ENCODE assay signal across 21 cellular contexts in genomic region chr2:207110730-207111129, GRCh38.
"Had no signal": no experiment of that assay in that cellular context is flagged by ENCODE, and none has a peak within 500 bp of the region (broad histone marks: within the 10 kb centered on the region; RNA-seq: fewer than 3 reads in every experiment).

No MANE protein-coding gene starts in this region.

- H3K27me3 Mint-ChIP-seq: activated CD4-positive, alpha-beta memory T cell treated with anti-CD3 and anti-CD28 coated beads, Interleukin-2, amount 10 ng/mL, durations not matched to agents 7 days and 5 days; activated CD8-positive, alpha-beta memory T cell treated with anti-CD3 and anti-CD28 coated beads, Interleukin-2, amount 10 ng/mL, durations not matched to agents 7 days and 5 days; activated naive CD8-positive, alpha-beta T cell treated with anti-CD3 and anti-CD28 coated beads for 36 hours; progenitor cell of endocrine pancreas had no signal

- H3K4me3 Mint-ChIP-seq: activated CD4-positive, alpha-beta memory T cell treated with anti-CD3 and anti-CD28 coated beads, Interleukin-2, amount 10 ng/mL, durations not matched to agents 7 days and 5 days; activated CD8-positive, alpha-beta memory T cell treated with anti-CD3 and anti-CD28 coated beads, Interleukin-2, amount 10 ng/mL, durations not matched to agents 7 days and 5 days; activated naive CD8-positive, alpha-beta T cell treated with anti-CD3 and anti-CD28 coated beads for 36 hours had no signal

- H3K27me3 ChIP-seq: body of pancreas, gastrocnemius medialis, heart right ventricle, transverse colon had no signal

- H3K9me3 Mint-ChIP-seq: activated CD4-positive, alpha-beta memory T cell treated with anti-CD3 and anti-CD28 coated beads, Interleukin-2, amount 10 ng/mL, durations not matched to agents 7 days and 5 days; activated naive CD8-positive, alpha-beta T cell treated with anti-CD3 and anti-CD28 coated beads for 36 hours; neural crest cell had no signal

- H3K4me1 Mint-ChIP-seq: activated CD8-positive, alpha-beta memory T cell treated with anti-CD3 and anti-CD28 coated beads, Interleukin-2, amount 10 ng/mL, durations not matched to agents 7 days and 5 days had no signal

- DNase-seq: activated CD4-positive, alpha-beta memory T cell treated with anti-CD3 and anti-CD28 coated beads, Interleukin-2, amount 10 ng/mL, durations not matched to agents 7 days and 5 days; activated CD4-positive, alpha-beta T cell treated with anti-CD3 and anti-CD28 coated beads for 48 hours; activated CD4-positive, CD25-positive, alpha-beta regulatory T cell; activated CD8-positive, alpha-beta memory T cell treated with anti-CD3 and anti-CD28 coated beads, Interleukin-2, amount 10 ng/mL, durations not matched to agents 7 days and 5 days; activated naive CD8-positive, alpha-beta T cell treated with anti-CD3 and anti-CD28 coated beads for 36 hours; amygdala; body of pancreas; central memory CD4-positive, alpha-beta T cell; gastrocnemius medialis; heart right ventricle; mammary epithelial cell; midbrain; stimulated activated CD4-positive, alpha-beta T cell treated with anti-CD3 and anti-CD28 coated beads, Interleukin-12 subunit alpha, Interleukin-12 subunit beta, amount 100 ng/mL, for 4 hours; stimulated activated CD4-positive, alpha-beta T cell treated with anti-CD3 and anti-CD28 coated beads, Interleukin-1b, Interleukin-23, amount 100 ng/mL, for 48 hours; stimulated activated CD8-positive, alpha-beta memory T cell treated with anti-CD3 and anti-CD28 coated beads, Interleukin-4, amount 100 ng/mL, for 48 hours; stimulated activated naive CD8-positive, alpha-beta T cell treated with anti-CD3 and anti-CD28 coated beads, Interleukin-15, Interleukin-2, amounts not matched to agents 100 U/mL and 50 U/mL, for 24 hours; T1000; transverse colon had no signal

- H3K36me3 ChIP-seq: transverse colon had no signal

- H3K4me1 ChIP-seq: body of pancreas had no signal

- H3K27ac ChIP-seq: body of pancreas, coronary artery, gastrocnemius medialis, transverse colon had no signal

- H3K27ac Mint-ChIP-seq: activated CD4-positive, alpha-beta memory T cell treated with anti-CD3 and anti-CD28 coated beads, Interleukin-2, amount 10 ng/mL, durations not matched to agents 7 days and 5 days; activated CD8-positive, alpha-beta memory T cell treated with anti-CD3 and anti-CD28 coated beads, Interleukin-2, amount 10 ng/mL, durations not matched to agents 7 days and 5 days; activated naive CD8-positive, alpha-beta T cell treated with anti-CD3 and anti-CD28 coated beads for 36 hours; progenitor cell of endocrine pancreas had no signal

- H3K4me3 ChIP-seq: body of pancreas, coronary artery, gastrocnemius medialis, heart right ventricle, transverse colon had no signal

- ATAC-seq: activated CD8-positive, alpha-beta memory T cell treated with anti-CD3 and anti-CD28 coated beads, Interleukin-2, amount 10 ng/mL, durations not matched to agents 7 days and 5 days; body of pancreas; gastrocnemius medialis; stimulated activated naive CD8-positive, alpha-beta T cell treated with anti-CD3 and anti-CD28 coated beads, Interleukin-15, Interleukin-2, amounts not matched to agents 100 U/mL and 50 U/mL, for 24 hours had no signal
